In genomic region chr17:41687828-41688640, GRCh38 we compare ENCODE assay signal across 8 cellular contexts. TPM values are rescaled to one million over a fixed set of nuclear protein-coding genes. Genes with fewer than 3 reads are reported as not detected.
DNase-seq lines count a peak whose midpoint lies in the region; ATAC-seq and TF ChIP-seq lines count a peak whose summit lies in the region.

No MANE protein-coding gene starts in this region.

- ATAC-seq in PC-3 (no peak), sciatic nerve (no peak), GM18520 (IDR thresholded peaks at IDR 0.05; ENCODE audit: unreplicated experiment) (no peak), HG03469 (IDR thresholded peaks at IDR 0.05; ENCODE audit: unreplicated experiment) (no peak)

- peaks cover 32% of the 10 kb centered on the region for H4K20me1 ChIP-seq in PC-3 (ENCODE audit: low read length)

- H3K4me1 ChIP-seq in ES-I3 (ENCODE audit: insufficient read depth, low read length) (peaks cover 6% of the 10 kb centered on the region; the same call in 1 of the 2 replicates), PC-3 (ENCODE audit: insufficient read depth, low read length) (peaks cover 6% of the 10 kb centered on the region; the same call in 1 of the 2 replicates), left ventricle myocardium inferior (peaks cover 49% of the 10 kb centered on the region)

- intact Hi-C loops in PC-3 (cut with micrococcal nuclease) (no loop called here), left ventricle myocardium inferior (cut with micrococcal nuclease) (no loop called here), sciatic nerve (cut with DNase I) (no loop called here)
- intact Hi-C loops in activated naive CD4-positive, alpha-beta T cell treated with anti-CD3 and anti-CD28 coated beads for 36 hours (cut with micrococcal nuclease) = loop anchor here (1.0 to 5.0 kb wide), 5 partner anchors 9 to 701 kb away; partner anchors contain the start of genes ACLY, FKBP10, P3H4 and STAT3

- peaks cover 26% of the 10 kb centered on the region for H3K4me1 Mint-ChIP-seq in activated naive CD4-positive, alpha-beta T cell treated with anti-CD3 and anti-CD28 coated beads for 36 hours (ENCODE audit: low read depth)

- no peaks in the 10 kb centered on the region for H3K27me3 ChIP-seq in PC-3 (ENCODE audit: low read length)
- H3K27me3 ChIP-seq in left ventricle myocardium inferior (ENCODE audit: low read depth) = no peaks in the 10 kb centered on the region

- H3K79me2 ChIP-seq in PC-3 (ENCODE audit: low read length) = peaks cover 28% of the 10 kb centered on the region

- H3K27ac ChIP-seq in PC-3 (ENCODE audit: low read length) (no peak overlapping the region; the same call in 1 of the 2 replicates), left ventricle myocardium inferior (replicated peaks) (peak overlapping the region; percentile 100)

- H3K4me2 ChIP-seq in PC-3 (ENCODE audit: low read length) = peak overlapping the region; percentile 88

- H3K9me3 ChIP-seq in ES-I3 (ENCODE audit: control insufficient read depth, insufficient read depth, low read length) (no peaks in the 10 kb centered on the region), PC-3 (ENCODE audit: low read length) (no peaks in the 10 kb centered on the region), left ventricle myocardium inferior (replicated peaks) (no peaks in the 10 kb centered on the region)

- H3K27me3 Mint-ChIP-seq in activated naive CD4-positive, alpha-beta T cell treated with anti-CD3 and anti-CD28 coated beads for 36 hours (ENCODE audit: low read depth) = no peaks in the 10 kb centered on the region

- H3K36me3 ChIP-seq in ES-I3 (ENCODE audit: insufficient read depth, low read length) (peaks cover 28% of the 10 kb centered on the region), PC-3 (ENCODE audit: low read depth, low read length) (peaks cover 33% of the 10 kb centered on the region), left ventricle myocardium inferior (peaks cover 37% of the 10 kb centered on the region)

- H3K9ac ChIP-seq in ES-I3 (ENCODE audit: low read depth, low read length) = peak overlapping the region; percentile 79
- H3K9ac ChIP-seq in PC-3 (ENCODE audit: low read length) = peak overlapping the region; percentile 55

- H3K36me3 Mint-ChIP-seq in activated naive CD4-positive, alpha-beta T cell treated with anti-CD3 and anti-CD28 coated beads for 36 hours (ENCODE audit: low read depth) = peaks cover 35% of the 10 kb centered on the region

- POLR2A ChIA-PET in PC-3 (lab: Charles Lee; ENCODE audit: unreplicated experiment) = interaction anchor here (0.5 to 1.0 kb wide), 13 partner anchors 20 to 1155 kb away, joined by 3 to 9 read pairs (median 4); partner anchors contain the start of gene JUP

- H3K9me3 Mint-ChIP-seq in activated naive CD4-positive, alpha-beta T cell treated with anti-CD3 and anti-CD28 coated beads for 36 hours = no peaks in the 10 kb centered on the region

- peak overlapping the region; percentile 85 for H2AFZ ChIP-seq in PC-3 (ENCODE audit: low read length)

- H3K27ac Mint-ChIP-seq in activated naive CD4-positive, alpha-beta T cell treated with anti-CD3 and anti-CD28 coated beads for 36 hours = peak overlapping the region; percentile 99

- TSS peak; percentile 98 for BruUV-seq in PC-3 (replicated peaks; lab: Mats Ljungman, UMichigan)

- no peaks in the 10 kb centered on the region for H3K9me2 ChIP-seq in PC-3 (replicated peaks; ENCODE audit: low read length)

- peak overlapping the region; percentile 97 for H3K4me3 Mint-ChIP-seq in activated naive CD4-positive, alpha-beta T cell treated with anti-CD3 and anti-CD28 coated beads for 36 hours

- peaks cover 30% of the 10 kb centered on the region for H3F3A ChIP-seq in PC-3 (ENCODE audit: low read length, unreplicated experiment)

- DNase-seq in HT1080 (ENCODE audit: low read depth) = peak; percentile 70
- peak; percentile 46 for DNase-seq in PC-3
- peak; percentile 71 for DNase-seq in activated naive CD4-positive, alpha-beta T cell treated with anti-CD3 and anti-CD28 coated beads for 36 hours
- DNase-seq in left ventricle myocardium inferior = peak; percentile 47
- DNase-seq in sciatic nerve (ENCODE audit: low spot score) = peak; percentile 81

- CTCF ChIA-PET in PC-3 (lab: Charles Lee) = interaction anchor here (0.7 to 1.1 kb wide), 5 partner anchors 9 to 139 kb away, joined by 3 to 5 read pairs (median 3); no protein-coding TSS in a partner anchor
- CTCF ChIA-PET in activated naive CD4-positive, alpha-beta T cell treated with anti-CD3 and anti-CD28 coated beads for 36 hours (lab: Charles Lee) = interaction anchor here (0.9 to 4.2 kb wide), 6 partner anchors 10 to 39 kb away, joined by 3 to 62 read pairs (median 13); no protein-coding TSS in a partner anchor

- H3K4me3 ChIP-seq in PC-3 (ENCODE audit: low read length) = peak overlapping the region; percentile 97
- peak overlapping the region; percentile 91 for H3K4me3 ChIP-seq in left ventricle myocardium inferior

- TF ChIP-seq CTCF in PC-3 (conservative IDR thresholded peaks at IDR 0.05; ENCODE audit: low read depth, low read length) = peak; percentile 66
- peak; percentile 26 for TF ChIP-seq CTCF in left ventricle myocardium inferior (IDR thresholded peaks at IDR 0.05; ENCODE audit: borderline replicate concordance)

RNA-seq across cellular contexts. Expression of gene EIF1, which starts 0.7 kb away (rescaled TPM):
- total RNA-seq in HT1080 (2014; rRNA removed; shearing (Covaris generic)) = 78.2 and 312 TPM in 2 replicates
- polyA plus RNA-seq in HT1080 (2015; cell fraction: cytosol; rRNA removed) = 402 and 484 TPM in 2 replicates
- polyA plus RNA-seq in HT1080 (2015; cell fraction: nucleus; rRNA removed) = 465 and 478 TPM in 2 replicates
- total RNA-seq in PC-3 (2014; rRNA removed) (88.7 and 95.9 TPM in 2 replicates), left ventricle myocardium inferior (1,125 TPM), sciatic nerve (891 TPM)
- total RNA-seq in activated naive CD4-positive, alpha-beta T cell treated with anti-CD3 and anti-CD28 coated beads for 36 hours = 1,000 to 10,000 TPM; 1,206 to 1,253 TPM

RNA-seq across cellular contexts. Expression of gene GAST, which starts 24.1 kb away (rescaled TPM):
- not detected in 2 replicates for total RNA-seq in HT1080 (2014; rRNA removed; shearing (Covaris generic))
- polyA plus RNA-seq in HT1080 (2015; cell fraction: cytosol; rRNA removed) = not detected in 2 replicates
- polyA plus RNA-seq in HT1080 (2015; cell fraction: nucleus; rRNA removed) = not detected in 2 replicates
- total RNA-seq in PC-3 (2014; rRNA removed) = not detected in 2 replicates
- not detected for total RNA-seq in activated naive CD4-positive, alpha-beta T cell treated with anti-CD3 and anti-CD28 coated beads for 36 hours
- not detected for total RNA-seq in left ventricle myocardium inferior
- total RNA-seq in sciatic nerve = not detected

RNA-seq across cellular contexts. Expression of gene HAP1, which starts 46.4 kb away (rescaled TPM):
- total RNA-seq in HT1080 (2014; rRNA removed; shearing (Covaris generic)) = 0.10 TPM in 1 of 2 replicates, not detected in the other
- 0.05 TPM in 1 of 2 replicates, not detected in the other for polyA plus RNA-seq in HT1080 (2015; cell fraction: cytosol; rRNA removed)
- 0.08 and 0.38 TPM in 2 replicates for polyA plus RNA-seq in HT1080 (2015; cell fraction: nucleus; rRNA removed)
- total RNA-seq in PC-3 (2014; rRNA removed) (1.2 and 1.4 TPM in 2 replicates), left ventricle myocardium inferior (0.14 TPM), sciatic nerve (0.09 TPM)
- not detected for total RNA-seq in activated naive CD4-positive, alpha-beta T cell treated with anti-CD3 and anti-CD28 coated beads for 36 hours
